In the genomic region with DNA sequence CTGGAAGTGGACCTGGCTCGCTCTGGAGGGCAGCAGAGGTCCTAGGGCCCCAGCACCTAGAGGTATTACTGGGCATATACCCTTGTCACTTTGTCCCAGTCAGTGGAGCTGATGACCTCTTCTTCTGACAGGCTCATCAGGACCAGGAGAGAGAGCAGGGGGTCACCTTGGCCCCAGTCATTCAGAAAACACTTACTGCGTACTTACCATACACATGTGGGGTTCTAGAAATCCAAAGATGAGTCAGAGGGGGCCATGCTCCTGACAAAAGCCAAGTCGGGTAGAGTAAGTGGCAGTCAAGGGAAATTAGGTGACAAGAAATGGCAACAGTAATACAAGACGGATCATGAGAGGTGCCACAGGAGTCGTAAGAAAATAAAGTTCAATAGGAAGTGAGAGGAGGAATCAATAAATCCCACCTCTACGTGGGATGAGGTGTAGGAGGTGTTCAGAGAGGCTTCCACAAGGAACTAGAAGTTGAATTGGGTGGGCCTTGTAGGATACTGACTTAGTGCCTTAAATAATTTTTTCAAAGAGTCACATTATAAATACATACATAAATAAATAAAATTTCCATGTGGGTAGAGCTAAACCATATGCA, we compare ENCODE assay signal across 1 cellular context.
A peak's percentile ranks its signal among the peaks of the same experiment; 100 is the strongest.
TF ChIP-seq lines count a peak whose summit lies in the region.

No MANE protein-coding gene starts in this region.

TF ChIP-seq in GM12878, 131 proteins besides CTCF, POLR2A, EP300 and RAD21 (continued from another document):
- TF ChIP-seq, protein P1, sequence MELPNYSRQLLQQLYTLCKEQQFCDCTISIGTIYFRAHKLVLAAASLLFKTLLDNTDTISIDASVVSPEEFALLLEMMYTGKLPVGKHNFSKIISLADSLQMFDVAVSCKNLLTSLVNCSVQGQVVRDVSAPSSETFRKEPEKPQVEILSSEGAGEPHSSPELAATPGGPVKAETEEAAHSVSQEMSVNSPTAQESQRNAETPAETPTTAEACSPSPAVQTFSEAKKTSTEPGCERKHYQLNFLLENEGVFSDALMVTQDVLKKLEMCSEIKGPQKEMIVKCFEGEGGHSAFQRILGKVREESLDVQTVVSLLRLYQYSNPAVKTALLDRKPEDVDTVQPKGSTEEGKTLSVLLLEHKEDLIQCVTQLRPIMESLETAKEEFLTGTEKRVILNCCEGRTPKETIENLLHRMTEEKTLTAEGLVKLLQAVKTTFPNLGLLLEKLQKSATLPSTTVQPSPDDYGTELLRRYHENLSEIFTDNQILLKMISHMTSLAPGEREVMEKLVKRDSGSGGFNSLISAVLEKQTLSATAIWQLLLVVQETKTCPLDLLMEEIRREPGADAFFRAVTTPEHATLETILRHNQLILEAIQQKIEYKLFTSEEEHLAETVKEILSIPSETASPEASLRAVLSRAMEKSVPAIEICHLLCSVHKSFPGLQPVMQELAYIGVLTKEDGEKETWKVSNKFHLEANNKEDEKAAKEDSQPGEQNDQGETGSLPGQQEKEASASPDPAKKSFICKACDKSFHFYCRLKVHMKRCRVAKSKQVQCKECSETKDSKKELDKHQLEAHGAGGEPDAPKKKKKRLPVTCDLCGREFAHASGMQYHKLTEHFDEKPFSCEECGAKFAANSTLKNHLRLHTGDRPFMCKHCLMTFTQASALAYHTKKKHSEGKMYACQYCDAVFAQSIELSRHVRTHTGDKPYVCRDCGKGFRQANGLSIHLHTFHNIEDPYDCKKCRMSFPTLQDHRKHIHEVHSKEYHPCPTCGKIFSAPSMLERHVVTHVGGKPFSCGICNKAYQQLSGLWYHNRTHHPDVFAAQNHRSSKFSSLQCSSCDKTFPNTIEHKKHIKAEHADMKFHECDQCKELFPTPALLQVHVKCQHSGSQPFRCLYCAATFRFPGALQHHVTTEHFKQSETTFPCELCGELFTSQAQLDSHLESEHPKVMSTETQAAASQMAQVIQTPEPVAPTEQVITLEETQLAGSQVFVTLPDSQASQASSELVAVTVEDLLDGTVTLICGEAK (IDR thresholded peaks at IDR 0.05; ENCODE audit: borderline replicate concordance), result no peak
- TF ChIP-seq TARDBP (IDR thresholded peaks at IDR 0.05; ENCODE audit: borderline replicate concordance), result no peak
- 0 out of 2 replicates have a peak, but pooled peaks have one; percentile 16 for TF ChIP-seq RUNX3 (IDR thresholded peaks at IDR 0.05; ENCODE audit: low read length)
